Comparison of ENCODE assay signal across 19 cellular contexts in the genomic region with DNA sequence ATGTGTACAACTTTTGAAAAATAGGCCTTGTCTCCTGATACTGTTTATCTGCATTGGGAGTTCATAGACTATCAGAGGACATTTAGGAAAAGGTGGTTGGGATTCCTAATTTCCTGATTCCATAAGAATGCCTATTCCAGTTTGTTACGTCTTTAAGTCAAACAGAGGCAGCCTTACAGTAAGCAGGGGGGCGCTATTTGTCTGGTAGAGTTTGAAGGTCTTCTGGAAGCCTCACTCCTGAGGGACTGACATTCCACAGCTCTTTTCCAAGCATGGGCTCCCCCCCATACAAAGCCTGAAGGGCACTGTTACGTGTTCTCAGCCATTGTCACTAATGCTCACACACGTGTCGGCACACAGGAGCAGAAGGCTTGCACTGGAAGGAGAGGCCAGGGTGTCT.
"Had no signal": no experiment of that assay in that cellular context is flagged by ENCODE, and none has a peak within 500 bp of the region (broad histone marks: within the 10 kb centered on the region; RNA-seq: fewer than 3 reads in every experiment).

No MANE protein-coding gene starts in this region.

- H3K36me3 ChIP-seq: MG63, Peyer's patch, SJCRH30 had no signal

- H2AFZ ChIP-seq: PC-9 had no signal

- H3K27ac ChIP-seq: PC-9, Peyer's patch, SJCRH30 had no signal

- ATAC-seq: Right ventricle myocardium inferior, SK-N-SH treated with all-trans-retinoic acid at 6 μM for 48 hours had no signal

- H3K27me3 ChIP-seq: MG63, Peyer's patch, SJCRH30 had no signal

- H3K4me3 ChIP-seq: MG63, PC-9, Peyer's patch, SJCRH30 had no signal

- DNase-seq: KBM-7; MG63; NCI-H1105 treated with DMSO at 0.1 percent for 48 hours; NCI-H1417 treated with DMSO at 0.1 percent for 48 hours; NCI-H146; NCI-H1930; NCI-H2171; NCI-H226; NCI-H446; NCI-H510A; NCI-H82; NK-92 treated with Interleukin-12 subunit alpha and Interleukin-12 subunit beta, amount 100 ng/mL, for 24 hours; OCI-M1; PC-9; Peyer's patch; SHP77 treated with DMSO at 0.1 percent for 48 hours; SJCRH30 had no signal

- H3K4me1 ChIP-seq: Peyer's patch, SJCRH30 had no signal

- H3K4me2 ChIP-seq: PC-9 had no signal

- H3K9me3 ChIP-seq: MG63, Peyer's patch, SJCRH30 had no signal
